Comparison of ENCODE assay signal across 21 cellular contexts in the genomic region with DNA sequence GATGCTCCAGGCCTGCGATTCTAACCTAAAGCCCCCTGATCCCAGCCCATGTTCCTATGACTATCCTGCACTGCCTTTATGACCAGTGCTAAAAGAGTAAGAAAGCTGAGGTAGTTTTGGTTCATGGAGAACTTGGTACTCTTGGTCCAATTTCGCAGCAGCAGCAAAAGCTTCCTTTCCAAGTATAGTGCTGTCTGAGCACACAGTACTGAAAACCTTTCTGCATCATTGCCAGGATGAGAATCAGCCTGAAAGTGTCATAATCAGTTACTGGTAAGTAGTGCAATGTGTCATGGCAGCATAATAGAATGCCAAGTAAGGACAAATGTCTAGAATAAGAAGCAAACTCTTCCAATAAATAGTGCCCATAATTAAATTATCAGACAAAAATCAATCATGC.
"Had no signal": no experiment of that assay in that cellular context is flagged by ENCODE, and none has a peak within 500 bp of the region (broad histone marks: within the 10 kb centered on the region; RNA-seq: fewer than 3 reads in every experiment).

No MANE protein-coding gene starts in this region.

- H3K4me2 ChIP-seq: KMS-11, SK-N-SH had no signal

- H3K9ac ChIP-seq: KMS-11, SK-N-SH had no signal

- H3K4me1 ChIP-seq: SJSA1 had no signal

- H3K4me3 Mint-ChIP-seq: IgD-negative memory B cell had no signal

- H3K9me3 ChIP-seq: SK-N-SH had no signal

- H3K27ac ChIP-seq: HL-60, KMS-11, SJSA1 had no signal

- H3K27me3 ChIP-seq: SJSA1 had no signal

- H3K4me3 ChIP-seq: K562, SJSA1 had no signal

- H3K36me3 ChIP-seq: SJSA1 had no signal

- H3K27ac Mint-ChIP-seq: IgD-negative memory B cell had no signal

- DNase-seq: Kasumi-1, MM.1S, NCI-H1105, NCI-H1436 treated with DMSO at 0.1 percent for 48 hours, NCI-H1694, NCI-H187 treated with DMSO at 0.1 percent for 48 hours, NCI-H2029 treated with DMSO at 0.1 percent for 48 hours, NCI-H2171 treated with DMSO at 0.1 percent for 48 hours, NCI-H2227 treated with DMSO at 0.1 percent for 48 hours, NCI-H524, NCI-H526 treated with DMSO at 0.1 percent for 48 hours, NCI-H748 treated with DMSO at 0.1 percent for 48 hours, Right ventricle myocardium superior, RPMI8226, SIG-M5, SK-N-SH had no signal
